ENCODE assay signal across 2 cellular contexts in the genomic region with DNA sequence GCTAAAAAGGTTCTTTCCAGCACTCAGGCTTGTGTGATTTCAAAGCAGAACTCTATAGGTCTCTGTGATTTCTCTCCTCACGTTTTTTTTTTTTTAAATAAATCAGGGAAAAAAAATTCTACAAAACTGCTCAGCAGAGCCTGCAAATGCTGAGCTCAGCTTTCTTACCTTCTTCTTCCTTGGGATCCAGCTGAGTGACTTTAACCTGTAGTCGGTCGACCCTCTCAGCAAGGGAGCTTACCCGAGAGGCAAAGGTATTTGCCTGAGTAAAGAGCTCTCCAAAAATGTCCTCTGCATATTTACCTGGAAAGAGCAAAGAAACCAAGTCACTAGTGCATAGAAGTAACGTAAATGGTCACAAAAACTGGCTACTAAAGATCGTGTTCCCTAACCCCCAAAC.
TF ChIP-seq lines count a peak whose summit lies in the region.

No MANE protein-coding gene starts in this region.

TF ChIP-seq in A549, 52 proteins besides CTCF, POLR2A, EP300 and RAD21:
- TF ChIP-seq MAFK (IDR thresholded peaks at IDR 0.05; ENCODE audit: partially characterized antibody) (peak; percentile 66), ZSCAN20 (CRISPR knock-in tag; IDR thresholded peaks at IDR 0.05) (no peak)
TF ChIP-seq in A549: peak in this region for 1.

TF ChIP-seq in GM12878, 131 proteins besides CTCF, POLR2A, EP300 and RAD21:
- TF ChIP-seq RELB (IDR thresholded peaks at IDR 0.05; ENCODE audit: low read depth) (0 out of 2 replicates have a peak, but pooled peaks have one; percentile 6), SMAD1 (IDR thresholded peaks at IDR 0.05; ENCODE audit: low read depth, partially characterized antibody) (no peak), ZNF207 (IDR thresholded peaks at IDR 0.05; ENCODE audit: borderline replicate concordance) (no peak)
